1 cellular context compared by ENCODE assay signal in the genomic region with DNA sequence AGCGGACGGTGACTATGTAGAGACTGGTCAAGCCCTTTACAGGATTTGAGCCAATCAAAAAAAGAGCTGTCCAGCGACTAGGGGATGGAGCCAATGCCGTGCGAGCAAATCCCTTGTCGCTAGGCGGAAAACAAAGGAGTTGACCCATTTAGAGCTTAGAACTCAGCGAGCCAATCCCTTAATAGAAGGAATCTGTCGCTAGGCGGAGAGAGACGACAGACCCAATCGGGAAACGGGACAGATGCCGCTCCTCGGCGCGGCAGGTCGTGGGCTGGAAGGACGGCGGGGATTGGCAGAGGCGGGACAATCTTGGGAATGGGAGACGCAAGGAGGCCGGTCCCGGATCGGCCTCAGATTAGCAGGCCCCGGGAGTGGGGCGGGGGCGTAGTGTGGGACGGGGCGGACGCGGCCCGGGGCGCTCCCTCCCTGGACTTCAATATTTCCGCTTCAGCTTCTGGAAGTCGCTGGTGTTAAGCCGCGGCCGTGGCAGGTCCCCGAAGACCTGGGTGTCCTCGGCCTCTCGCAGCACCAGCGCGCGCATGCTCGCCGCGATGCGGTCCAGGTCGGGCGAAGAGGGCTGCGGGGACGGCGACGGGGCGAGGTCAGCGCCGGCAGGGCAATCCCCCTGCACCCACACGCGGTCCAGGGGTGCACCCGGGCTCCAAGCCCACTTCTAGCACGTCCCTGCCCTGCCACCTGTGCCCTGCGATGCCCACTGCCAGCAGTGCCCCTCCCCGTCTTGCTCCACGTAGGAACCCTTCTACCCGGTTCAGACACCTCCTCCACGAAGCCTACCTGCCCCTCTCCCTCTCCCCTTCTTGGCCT.
TF ChIP-seq lines count a peak whose summit lies in the region.

No MANE protein-coding gene starts in this region.

TF ChIP-seq in K562, 482 proteins besides CTCF, POLR2A, EP300 and RAD21 (continued from another document):
- TF ChIP-seq, protein P1, sequence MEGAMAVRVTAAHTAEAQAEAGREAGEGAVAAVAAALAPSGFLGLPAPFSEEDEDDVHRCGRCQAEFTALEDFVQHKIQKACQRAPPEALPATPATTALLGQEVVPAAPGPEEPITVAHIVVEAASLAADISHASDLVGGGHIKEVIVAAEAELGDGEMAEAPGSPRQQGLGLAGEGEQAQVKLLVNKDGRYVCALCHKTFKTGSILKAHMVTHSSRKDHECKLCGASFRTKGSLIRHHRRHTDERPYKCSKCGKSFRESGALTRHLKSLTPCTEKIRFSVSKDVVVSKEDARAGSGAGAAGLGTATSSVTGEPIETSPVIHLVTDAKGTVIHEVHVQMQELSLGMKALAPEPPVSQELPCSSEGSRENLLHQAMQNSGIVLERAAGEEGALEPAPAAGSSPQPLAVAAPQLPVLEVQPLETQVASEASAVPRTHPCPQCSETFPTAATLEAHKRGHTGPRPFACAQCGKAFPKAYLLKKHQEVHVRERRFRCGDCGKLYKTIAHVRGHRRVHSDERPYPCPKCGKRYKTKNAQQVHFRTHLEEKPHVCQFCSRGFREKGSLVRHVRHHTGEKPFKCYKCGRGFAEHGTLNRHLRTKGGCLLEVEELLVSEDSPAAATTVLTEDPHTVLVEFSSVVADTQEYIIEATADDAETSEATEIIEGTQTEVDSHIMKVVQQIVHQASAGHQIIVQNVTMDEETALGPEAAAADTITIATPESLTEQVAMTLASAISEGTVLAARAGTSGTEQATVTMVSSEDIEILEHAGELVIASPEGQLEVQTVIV (CRISPR knock-in tag; IDR thresholded peaks at IDR 0.05; ENCODE audit: borderline replicate concordance): no peak
